Comparison of ENCODE assay signal across 16 cellular contexts in the genomic region with DNA sequence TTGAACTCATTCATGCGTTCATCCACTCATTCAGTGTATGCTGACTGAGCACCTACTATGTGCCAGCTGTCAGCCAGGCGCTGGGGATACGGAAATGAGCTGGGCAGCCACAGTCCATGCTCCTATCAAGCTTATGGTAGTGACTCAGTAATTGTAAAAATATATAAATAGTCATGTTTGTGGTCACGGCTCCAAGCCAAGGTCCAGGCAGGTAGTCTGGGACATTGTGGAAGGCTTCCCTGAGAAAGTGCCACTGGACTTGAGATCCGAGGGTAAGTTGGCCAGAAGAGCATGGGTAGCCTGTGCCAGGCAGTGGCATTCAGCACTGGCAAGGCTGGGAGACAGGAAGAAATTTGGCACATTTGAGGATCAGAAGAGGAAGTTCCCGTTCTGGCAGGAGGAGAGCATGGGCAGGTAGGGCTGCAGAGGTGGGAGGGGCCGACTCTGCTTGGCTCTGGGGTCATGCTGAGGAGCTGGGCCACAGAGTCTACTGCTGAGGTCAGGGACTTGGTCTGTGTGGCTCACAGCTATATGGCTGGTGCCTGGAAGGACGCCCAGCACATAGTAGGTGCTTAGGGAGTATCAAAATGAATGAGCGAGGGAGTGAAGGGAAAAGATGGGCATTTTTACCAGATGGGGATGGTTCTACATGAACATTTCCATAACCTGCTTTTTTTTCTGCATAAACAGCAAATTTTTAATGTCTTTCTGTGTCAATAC. TPM values are rescaled to one million over a fixed set of nuclear protein-coding genes. Genes with fewer than 3 reads are reported as not detected.
DNase-seq lines count a peak whose midpoint lies in the region; ATAC-seq and TF ChIP-seq lines count a peak whose summit lies in the region.
"Had no signal": no experiment of that assay in that cellular context is flagged by ENCODE, and none has a peak within 500 bp of the region (broad histone marks: within the 10 kb centered on the region; RNA-seq: fewer than 3 reads in every experiment).

No MANE protein-coding gene starts in this region.

- H3K9me3 ChIP-seq in liver (ENCODE audit: control insufficient read depth in 4 of 4, low read length in 3 of 4): no peaks in the 10 kb centered on the region
- H3K9me3 ChIP-seq in subcutaneous abdominal adipose tissue (ENCODE audit: control insufficient read depth in 5 of 5, low read length in 5 of 5): no peaks in the 10 kb centered on the region
- no peaks in the 10 kb centered on the region for H3K9me3 ChIP-seq in A673 (ENCODE audit: low read depth, low read length, poor library complexity, severe bottlenecking)

- CTCF ChIA-PET in MCF 10A (lab: Yijun Ruan, JAX) (interaction anchor here (0.7 to 1.3 kb wide), 4 partner anchors 9 to 397 kb away, joined by 3 to 4 read pairs (median 3); no protein-coding TSS in a partner anchor), A673 (lab: Charles Lee) (no interaction called here)

- intact Hi-C loops in MCF 10A (cut with micrococcal nuclease): no loop called here
- intact Hi-C loops in A673 (cut with micrococcal nuclease; ENCODE audit: unreplicated experiment): no loop called here

- no peaks in the 10 kb centered on the region for H3K27me3 ChIP-seq in liver (ENCODE audit: control insufficient read depth in 4 of 4, insufficient read depth in 4 of 4, low read length in 3 of 4)
- H3K27me3 ChIP-seq in subcutaneous abdominal adipose tissue (ENCODE audit: control insufficient read depth in 5 of 5, insufficient read depth in 4 of 5, low read length in 5 of 5): no peaks in the 10 kb centered on the region
- no peaks in the 10 kb centered on the region for H3K27me3 ChIP-seq in A673 (replicated peaks; ENCODE audit: insufficient read depth, low read depth, low read length, poor library complexity)

- peaks cover 28 to 93% (median 80%) of the 10 kb centered on the region in 4 donors for H3K4me1 ChIP-seq in liver (ENCODE audit: control insufficient read depth in 4 of 4, insufficient read depth in 4 of 4, low read length in 3 of 4)
- peaks cover 6 to 92% (median 63%) of the 10 kb centered on the region in 5 donors for H3K4me1 ChIP-seq in subcutaneous abdominal adipose tissue (ENCODE audit: control insufficient read depth in 5 of 5, insufficient read depth in 5 of 5, low read length in 5 of 5)
- no peaks in the 10 kb centered on the region for H3K4me1 ChIP-seq in A673 (ENCODE audit: insufficient read depth, low read length, poor library complexity, severe bottlenecking)

- ATAC-seq in HG03521 (IDR thresholded peaks at IDR 0.05; ENCODE audit: unreplicated experiment) (no peak), HG03135 (IDR thresholded peaks at IDR 0.05; ENCODE audit: unreplicated experiment) (no peak)
- ATAC-seq: stimulated activated effector memory CD8-positive, alpha-beta T cell treated with anti-CD3 and anti-CD28 coated beads, Interleukin-12 subunit alpha, Interleukin-12 subunit beta, amount 100 ng/mL, for 72 hours had no signal

- H3K36me3 ChIP-seq in liver (ENCODE audit: control insufficient read depth in 4 of 4, insufficient read depth in 3 of 4, low read depth in 1 of 4, low read length in 3 of 4) (peaks cover 0 to 6% (median 1%) of the 10 kb centered on the region in 4 donors), subcutaneous abdominal adipose tissue (ENCODE audit: control insufficient read depth in 5 of 5, insufficient read depth in 5 of 5, low read length in 5 of 5) (peaks cover 0 to 11% (median 10%) of the 10 kb centered on the region in 5 donors), A673 (ENCODE audit: insufficient read depth, low read length, poor library complexity, severe bottlenecking) (peaks cover 8% of the 10 kb centered on the region)

- peak overlapping the region; percentile 12 to 29 for H3K27ac ChIP-seq in liver (ENCODE audit: low read depth in 1 of 2, low read length in 2 of 2)
- H3K27ac ChIP-seq in subcutaneous abdominal adipose tissue (ENCODE audit: low read depth, low read length): peak overlapping the region; percentile 10
- no peak overlapping the region for H3K27ac ChIP-seq in A673 (ENCODE audit: low read depth, low read length, poor library complexity, severe bottlenecking)
- H3K27ac ChIP-seq: WERI-Rb-1 had no signal

- POLR2A ChIA-PET in MCF 10A (lab: Yijun Ruan, JAX): interaction anchor here (0.7 to 1.6 kb wide), 3 partner anchors 11 to 169 kb away, joined by 3 to 7 read pairs (median 3); a partner anchor contains a TSS
- POLR2A ChIA-PET in A673 (lab: Charles Lee; ENCODE audit: low non-redundant PET): no interaction called here

- no peaks in the 10 kb centered on the region for H3K9me3 Mint-ChIP-seq in MCF 10A (ENCODE audit: unreplicated experiment)
- H3K9me3 Mint-ChIP-seq: IgD-negative memory B cell; memory B cell; stimulated activated effector memory CD8-positive, alpha-beta T cell treated with anti-CD3 and anti-CD28 coated beads, Interleukin-12 subunit alpha, Interleukin-12 subunit beta, amount 100 ng/mL, for 72 hours had no signal

- H3K9ac ChIP-seq in liver (ENCODE audit: low read depth in 1 of 2, low read length in 2 of 2): no peak overlapping the region
- H3K9ac ChIP-seq in subcutaneous abdominal adipose tissue (ENCODE audit: low read length in 5 of 5): no peak overlapping the region

- H3K27me3 Mint-ChIP-seq in MCF 10A (ENCODE audit: insufficient read depth, unreplicated experiment): no peaks in the 10 kb centered on the region

- peak; percentile 46 for DNase-seq in LoVo (ENCODE audit: low spot score)
- DNase-seq in MCF 10A (ENCODE audit: unreplicated experiment): peak; percentile 66
- DNase-seq in pons (ENCODE audit: low spot score): no peak
- DNase-seq in A673 (ENCODE audit: low spot score): no peak
- DNase-seq: amygdala; GDM1; NCI-H774; stimulated activated CD4-positive, alpha-beta T cell treated with anti-CD3 and anti-CD28 coated beads, Interleukin-2, amount 100 ng/mL, for 48 hours; WERI-Rb-1 had no signal

- H3K4me3 ChIP-seq in liver (ENCODE audit: low read depth in 1 of 3, low read length in 3 of 3) (no peak overlapping the region), subcutaneous abdominal adipose tissue (ENCODE audit: low read depth in 1 of 5, low read length in 5 of 5) (no peak overlapping the region), A673 (ENCODE audit: low read depth, low read length, poor library complexity, severe bottlenecking) (no peak overlapping the region)

- H3K27ac Mint-ChIP-seq in MCF 10A (ENCODE audit: low read depth, unreplicated experiment): no peak overlapping the region
- H3K27ac Mint-ChIP-seq: IgD-negative memory B cell; memory B cell; stimulated activated effector memory CD8-positive, alpha-beta T cell treated with anti-CD3 and anti-CD28 coated beads, Interleukin-12 subunit alpha, Interleukin-12 subunit beta, amount 100 ng/mL, for 72 hours had no signal

- BruUV-seq in MCF 10A (replicated peaks; lab: Mats Ljungman, UMichigan): no TSS peak
- no TSS peak for BruUV-seq in A673 (replicated peaks; lab: Mats Ljungman, UMichigan)

- no peak for TF ChIP-seq CTCF in MCF 10A (IDR thresholded peaks at IDR 0.05; ENCODE audit: unreplicated experiment)
- no peak for TF ChIP-seq CTCF in liver (IDR thresholded peaks at IDR 0.05; ENCODE audit: low read depth, low read length, missing input control)
- no peak for TF ChIP-seq CTCF in A673 (conservative IDR thresholded peaks at IDR 0.05; ENCODE audit: low read depth, low read length)

- H3K36me3 Mint-ChIP-seq in MCF 10A (ENCODE audit: insufficient read depth, unreplicated experiment): peaks cover 11% of the 10 kb centered on the region
- H3K36me3 Mint-ChIP-seq: IgD-negative memory B cell; memory B cell; stimulated activated effector memory CD8-positive, alpha-beta T cell treated with anti-CD3 and anti-CD28 coated beads, Interleukin-12 subunit alpha, Interleukin-12 subunit beta, amount 100 ng/mL, for 72 hours had no signal

- no peak overlapping the region for H3K4me3 Mint-ChIP-seq in MCF 10A (ENCODE audit: unreplicated experiment)
- H3K4me3 Mint-ChIP-seq: IgD-negative memory B cell; memory B cell; stimulated activated effector memory CD8-positive, alpha-beta T cell treated with anti-CD3 and anti-CD28 coated beads, Interleukin-12 subunit alpha, Interleukin-12 subunit beta, amount 100 ng/mL, for 72 hours had no signal

- 44% methylated on average over 9 of the region's 9 CpGs for WGBS in liver

- peaks cover 32% of the 10 kb centered on the region for H3K4me1 Mint-ChIP-seq in MCF 10A (ENCODE audit: insufficient read depth, unreplicated experiment)
- H3K4me1 Mint-ChIP-seq: memory B cell; stimulated activated effector memory CD8-positive, alpha-beta T cell treated with anti-CD3 and anti-CD28 coated beads, Interleukin-12 subunit alpha, Interleukin-12 subunit beta, amount 100 ng/mL, for 72 hours had no signal

- TF ChIP-seq RAD21 in liver (IDR thresholded peaks at IDR 0.05): no peak

TF ChIP-seq in liver, 16 proteins besides CTCF, POLR2A, EP300 and RAD21:
- TF ChIP-seq YY1 (IDR thresholded peaks at IDR 0.05) (no peak), TAF1 (conservative IDR thresholded peaks at IDR 0.05) (no peak), RXRA (IDR thresholded peaks at IDR 0.05) (peak; percentile 57 to 68), HNF4A (conservative IDR thresholded peaks at IDR 0.05) (peak; percentile 51 to 58), JUND (IDR thresholded peaks at IDR 0.05) (peak in 1 of 2 donors; percentile 34), EGR1 (IDR thresholded peaks at IDR 0.05; ENCODE audit: low read depth in 2 of 2) (no peak), GABPA (IDR thresholded peaks at IDR 0.05 in 1 of 2, conservative IDR thresholded peaks at IDR 0.05 in 1 of 2) (no peak)
- TF ChIP-seq, protein P1, sequence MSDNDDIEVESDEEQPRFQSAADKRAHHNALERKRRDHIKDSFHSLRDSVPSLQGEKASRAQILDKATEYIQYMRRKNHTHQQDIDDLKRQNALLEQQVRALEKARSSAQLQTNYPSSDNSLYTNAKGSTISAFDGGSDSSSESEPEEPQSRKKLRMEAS (IDR thresholded peaks at IDR 0.05): no peak
- TF ChIP-seq, protein P2, sequence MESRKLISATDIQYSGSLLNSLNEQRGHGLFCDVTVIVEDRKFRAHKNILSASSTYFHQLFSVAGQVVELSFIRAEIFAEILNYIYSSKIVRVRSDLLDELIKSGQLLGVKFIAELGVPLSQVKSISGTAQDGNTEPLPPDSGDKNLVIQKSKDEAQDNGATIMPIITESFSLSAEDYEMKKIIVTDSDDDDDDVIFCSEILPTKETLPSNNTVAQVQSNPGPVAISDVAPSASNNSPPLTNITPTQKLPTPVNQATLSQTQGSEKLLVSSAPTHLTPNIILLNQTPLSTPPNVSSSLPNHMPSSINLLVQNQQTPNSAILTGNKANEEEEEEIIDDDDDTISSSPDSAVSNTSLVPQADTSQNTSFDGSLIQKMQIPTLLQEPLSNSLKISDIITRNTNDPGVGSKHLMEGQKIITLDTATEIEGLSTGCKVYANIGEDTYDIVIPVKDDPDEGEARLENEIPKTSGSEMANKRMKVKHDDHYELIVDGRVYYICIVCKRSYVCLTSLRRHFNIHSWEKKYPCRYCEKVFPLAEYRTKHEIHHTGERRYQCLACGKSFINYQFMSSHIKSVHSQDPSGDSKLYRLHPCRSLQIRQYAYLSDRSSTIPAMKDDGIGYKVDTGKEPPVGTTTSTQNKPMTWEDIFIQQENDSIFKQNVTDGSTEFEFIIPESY (IDR thresholded peaks at IDR 0.05): no peak

RNA-seq across cellular contexts. Expression of a gene that starts 6.9 kb away (rescaled TPM):
- total RNA-seq in MCF 10A (2022) (67.2 and 87.1 TPM in 2 replicates), liver (100 to 1,000 TPM in 1 of 2 donors, 10 to 100 TPM in 1; 61.7 to 241 TPM), A673 (2021) (110 and 118 TPM in 2 replicates)
- 100 to 1,000 TPM in 1 of 2 donors, 10 to 100 TPM in 1; 41.2 to 110 TPM for polyA plus RNA-seq in liver
- polyA plus RNA-seq: IgD-negative memory B cell had no signal

Comparison
In these comparisons a context has a peak if more than half of its experiments do, and no peak if none do; other contexts are left out.
1. DNase-seq: peak in LoVo (single experiment) and MCF 10A (single experiment); none in pons (single experiment) and A673 (single experiment).